ENCODE assay signal across 28 cellular contexts in the genomic region with DNA sequence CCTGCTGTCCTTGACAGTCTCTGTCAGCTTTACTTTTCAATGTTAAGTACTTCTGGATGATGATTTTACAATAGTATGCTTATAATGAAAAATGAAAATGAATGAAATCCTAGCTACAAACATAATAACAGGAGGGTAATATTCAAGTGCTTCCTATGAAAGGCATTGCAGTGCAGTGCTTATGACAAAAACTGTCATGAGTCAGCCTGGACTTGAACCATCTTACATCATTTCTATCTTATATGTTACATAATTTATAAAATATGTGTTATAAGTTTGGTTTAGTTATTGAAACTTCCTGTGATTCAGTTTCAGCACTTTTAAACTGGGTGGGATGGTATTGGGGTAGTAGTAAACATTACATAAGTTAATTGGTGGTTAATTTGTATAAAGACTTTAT.
DNase-seq lines count a peak whose midpoint lies in the region; ATAC-seq and TF ChIP-seq lines count a peak whose summit lies in the region.
"Had no signal": no experiment of that assay in that cellular context is flagged by ENCODE, and none has a peak within 500 bp of the region (broad histone marks: within the 10 kb centered on the region; RNA-seq: fewer than 3 reads in every experiment).

No MANE protein-coding gene starts in this region.

- TF ChIP-seq POLR2A in upper lobe of left lung (IDR thresholded peaks at IDR 0.05) = no peak

- TF ChIP-seq CTCF in mammary epithelial cell (conservative IDR thresholded peaks at IDR 0.05 in 1 of 2, IDR thresholded peaks at IDR 0.05 in 1 of 2; ENCODE audit: extremely low read depth in 1 of 2, insufficient read depth in 1 of 2, low read depth in 1 of 2, low read length in 2 of 2) = no peak
- no peak for TF ChIP-seq CTCF in OCI-LY7 (conservative IDR thresholded peaks at IDR 0.05; ENCODE audit: low read length)
- no peak for TF ChIP-seq CTCF in upper lobe of left lung (IDR thresholded peaks at IDR 0.05)

- no peak overlapping the region for H3K4me3 Mint-ChIP-seq in T-cell
- H3K4me3 Mint-ChIP-seq: activated naive CD4-positive, alpha-beta T cell treated with anti-CD3 and anti-CD28 coated beads, Interleukin-2, amount 10 ng/mL, durations not matched to agents 7 days and 5 days; activated T-helper 1 cell treated with anti-CD3 and anti-CD28 coated beads, Interleukin-12 subunit alpha, Interleukin-12 subunit beta, Interleukin-2, Interleukin-4 antibody, amounts not matched to agents 30 ng/mL and 10 ng/mL and 1 ng/mL, durations not matched to agents 14 hours and 24 hours and 36 hours; stimulated activated naive B cell treated with anti-CD40 and anti-IgM and Interleukin-4, amounts not matched to agents 10 μg/mL and 1 μg/mL and 100 μg/mL, for 72 hours had no signal

- H4K20me1 ChIP-seq in GM23248 (ENCODE audit: insufficient read depth) (no peaks in the 10 kb centered on the region), mammary epithelial cell (ENCODE audit: insufficient read depth, low read length) (no peaks in the 10 kb centered on the region), OCI-LY7 (ENCODE audit: insufficient read depth, low read length) (no peaks in the 10 kb centered on the region)

- H3K27me3 ChIP-seq in GM23248 (replicated peaks; ENCODE audit: insufficient read depth) = no peaks in the 10 kb centered on the region
- H3K27me3 ChIP-seq in mammary epithelial cell (ENCODE audit: insufficient read depth, low read length) = no peaks in the 10 kb centered on the region
- no peaks in the 10 kb centered on the region for H3K27me3 ChIP-seq in upper lobe of left lung
- H3K27me3 ChIP-seq: colonic mucosa, left lung, SJCRH30, testis, uterus had no signal

- H2AFZ ChIP-seq in GM23248 = no peak overlapping the region
- H2AFZ ChIP-seq in mammary epithelial cell (ENCODE audit: low read depth, low read length) = no peak overlapping the region
- H2AFZ ChIP-seq in OCI-LY7 (ENCODE audit: low read length) = no peak overlapping the region

- H3K4me2 ChIP-seq in GM23248 (ENCODE audit: unreplicated experiment) (peak overlapping the region; percentile 36), mammary epithelial cell (ENCODE audit: insufficient read depth, low read depth, low read length) (peak overlapping the region; percentile 24), OCI-LY7 (ENCODE audit: low read length) (no peak overlapping the region)

- no peaks in the 10 kb centered on the region for H3K27me3 Mint-ChIP-seq in T-cell
- H3K27me3 Mint-ChIP-seq: activated naive CD4-positive, alpha-beta T cell treated with anti-CD3 and anti-CD28 coated beads, Interleukin-2, amount 10 ng/mL, durations not matched to agents 7 days and 5 days; stimulated activated naive B cell treated with anti-CD40 and anti-IgM and Interleukin-4, amounts not matched to agents 10 μg/mL and 1 μg/mL and 100 μg/mL, for 72 hours had no signal

- peak; percentile 19 for DNase-seq in NCI-H1105 treated with DMSO at 0.1 percent for 48 hours (lab: John Stamatoyannopoulos, UW)
- DNase-seq in NCI-H1105 (lab: John Stamatoyannopoulos, UW) = no peak
- peak; percentile 62 for DNase-seq in GM23248
- peak; percentile 37 for DNase-seq in mammary epithelial cell
- DNase-seq in iris pigment epithelial cell (ENCODE audit: low read depth) = peak; percentile 12
- no peak for DNase-seq in OCI-LY7 (ENCODE audit: low spot score)
- no peak for DNase-seq in T-cell
- no peak for DNase-seq in upper lobe of left lung
- DNase-seq: activated CD4-positive, alpha-beta T cell treated with anti-CD3 and anti-CD28 coated beads, Interleukin-2, amount 50 U/mL, for 4 hours; activated CD8-positive, alpha-beta memory T cell treated with anti-CD3 and anti-CD28 coated beads, Interleukin-2, amount 50 U/mL, for 4 hours; activated naive CD4-positive, alpha-beta T cell treated with anti-CD3 and anti-CD28 coated beads, Interleukin-2, amount 10 ng/mL, durations not matched to agents 7 days and 5 days; amygdala; colonic mucosa; DMS153; effector memory CD4-positive, alpha-beta T cell; H7; left lung; mesendoderm; NCI-H1436; NCI-H510A treated with DMSO at 0.1 percent for 48 hours; SJCRH30; stimulated activated naive B cell treated with anti-CD40 and anti-IgM and Interleukin-4, amounts not matched to agents 10 μg/mL and 1 μg/mL and 100 μg/mL, for 72 hours; testis; uterus had no signal

- intact Hi-C loops in mammary epithelial cell (cut with micrococcal nuclease) (no loop called here), OCI-LY7 (cut with micrococcal nuclease; ENCODE audit: unreplicated experiment) (no loop called here)

- ATAC-seq in T-cell (replicated peaks in 1 of 4) (no peak), upper lobe of left lung (ENCODE audit: low FRiP score in 2 of 2) (no peak)
- ATAC-seq: esophagus mucosa; left lung; sciatic nerve; stimulated activated naive B cell treated with anti-CD40 and anti-IgM and Interleukin-4, amounts not matched to agents 10 μg/mL and 1 μg/mL and 100 μg/mL, for 72 hours had no signal

- peaks cover 18 to 20% (median 18%) of the 10 kb centered on the region in 3 donors for H3K4me1 Mint-ChIP-seq in T-cell

- H3K4me1 ChIP-seq in GM23248 (ENCODE audit: insufficient read depth) (peaks cover 26% of the 10 kb centered on the region), mammary epithelial cell (ENCODE audit: insufficient read depth, low read length) (peaks cover 16% of the 10 kb centered on the region), OCI-LY7 (ENCODE audit: insufficient read depth, low read length, poor library complexity, severe bottlenecking) (no peaks in the 10 kb centered on the region), upper lobe of left lung (no peaks in the 10 kb centered on the region)
- H3K4me1 ChIP-seq: colonic mucosa, left lung, prostate gland, SJCRH30, testis, uterus had no signal

- H3K79me2 ChIP-seq in GM23248 (ENCODE audit: insufficient read depth) (no peaks in the 10 kb centered on the region), mammary epithelial cell (ENCODE audit: insufficient read depth, low read length) (no peaks in the 10 kb centered on the region), OCI-LY7 (ENCODE audit: insufficient read depth, low read depth, low read length) (no peaks in the 10 kb centered on the region)

- no peak for TF ChIP-seq EP300 in upper lobe of left lung (IDR thresholded peaks at IDR 0.05)

- POLR2A ChIA-PET in OCI-LY7 (lab: Charles Lee) (no interaction called here), T-cell (lab: Charles Lee) (no interaction called here)

- H3K9me2 ChIP-seq in GM23248 (ENCODE audit: insufficient read depth) (no peaks in the 10 kb centered on the region), OCI-LY7 (ENCODE audit: insufficient read depth, low read length) (no peaks in the 10 kb centered on the region)

- CTCF ChIA-PET in mammary epithelial cell (lab: Charles Lee; ENCODE audit: low non-redundant PET) (no interaction called here), OCI-LY7 (lab: Charles Lee; ENCODE audit: unreplicated experiment) (no interaction called here), T-cell (lab: Charles Lee) (no interaction called here)

- H3K9me3 Mint-ChIP-seq in T-cell = peaks cover 3 to 8% (median 8%) of the 10 kb centered on the region in 3 donors

- no TSS peak for BruUV-seq in mammary epithelial cell (replicated peaks; lab: Mats Ljungman, UMichigan)
- no TSS peak for BruUV-seq in OCI-LY7 (replicated peaks; lab: Mats Ljungman, UMichigan)

- H3K36me3 ChIP-seq in GM23248 (ENCODE audit: low read depth) = no peaks in the 10 kb centered on the region
- H3K36me3 ChIP-seq in mammary epithelial cell (ENCODE audit: insufficient read depth, low read length) = no peaks in the 10 kb centered on the region
- no peaks in the 10 kb centered on the region for H3K36me3 ChIP-seq in OCI-LY7 (ENCODE audit: insufficient read depth, low read length)
- H3K36me3 ChIP-seq in upper lobe of left lung = no peaks in the 10 kb centered on the region
- H3K36me3 ChIP-seq: colonic mucosa, left lung, prostate gland, SJCRH30, uterus had no signal

- H3K36me3 Mint-ChIP-seq in T-cell = no peaks in the 10 kb centered on the region
- H3K36me3 Mint-ChIP-seq: activated naive CD4-positive, alpha-beta T cell treated with anti-CD3 and anti-CD28 coated beads, Interleukin-2, amount 10 ng/mL, durations not matched to agents 7 days and 5 days had no signal

- in situ Hi-C loops in GM23248 (cut with MboI) (no loop called here), mammary epithelial cell (cut with MboI; ENCODE audit: low sequenced_read_pairs in 2 of 2) (no loop called here)

- no peak overlapping the region for H3K27ac Mint-ChIP-seq in T-cell
- H3K27ac Mint-ChIP-seq: activated naive CD4-positive, alpha-beta T cell treated with anti-CD3 and anti-CD28 coated beads, Interleukin-2, amount 10 ng/mL, durations not matched to agents 7 days and 5 days; activated T-helper 1 cell treated with anti-CD3 and anti-CD28 coated beads, Interleukin-12 subunit alpha, Interleukin-12 subunit beta, Interleukin-2, Interleukin-4 antibody, amounts not matched to agents 30 ng/mL and 10 ng/mL and 1 ng/mL, durations not matched to agents 14 hours and 24 hours and 36 hours; stimulated activated naive B cell treated with anti-CD40 and anti-IgM and Interleukin-4, amounts not matched to agents 10 μg/mL and 1 μg/mL and 100 μg/mL, for 72 hours had no signal

- H3K9me3 ChIP-seq in GM23248 (ENCODE audit: low read depth) (no peaks in the 10 kb centered on the region), mammary epithelial cell (replicated peaks; ENCODE audit: insufficient read depth, low read length) (no peaks in the 10 kb centered on the region), OCI-LY7 (ENCODE audit: low read length) (no peaks in the 10 kb centered on the region), upper lobe of left lung (peaks cover 0 to 6% (median 3%) of the 10 kb centered on the region in 4 donors)
- H3K9me3 ChIP-seq: colonic mucosa, prostate gland, SJCRH30, testis, uterus had no signal

- dilution Hi-C loops in mammary epithelial cell (cut with HindIII; ENCODE audit: low sequenced_read_pairs) = no loop called here

- H3K9ac ChIP-seq in GM23248 (no peak overlapping the region), mammary epithelial cell (ENCODE audit: insufficient read depth, low read length) (no peak overlapping the region)

- no peaks in the 10 kb centered on the region; the same call in 1 of the 2 replicates for H3F3A ChIP-seq in GM23248 (ENCODE audit: insufficient read depth)

- H3K4me3 ChIP-seq in GM23248 (no peak overlapping the region), mammary epithelial cell (replicated peaks in 1 of 3; ENCODE audit: insufficient read depth in 1 of 3, low read depth in 2 of 3, low read length in 3 of 3) (no peak overlapping the region), OCI-LY7 (ENCODE audit: low read depth, low read length, poor library complexity, severe bottlenecking) (no peak overlapping the region), upper lobe of left lung (no peak overlapping the region)
- H3K4me3 ChIP-seq: colonic mucosa, left lung, prostate gland, SJCRH30, testis, uterus had no signal

- no peak overlapping the region for H3K27ac ChIP-seq in GM23248
- H3K27ac ChIP-seq in mammary epithelial cell (ENCODE audit: insufficient read depth, low read depth, low read length) = no peak overlapping the region
- no peak overlapping the region for H3K27ac ChIP-seq in OCI-LY7 (ENCODE audit: low read depth, low read length, poor library complexity, severe bottlenecking)
- H3K27ac ChIP-seq in upper lobe of left lung = no peak overlapping the region
- H3K27ac ChIP-seq: colonic mucosa, left lung, prostate gland, SJCRH30, testis, uterus had no signal

Comparison
In these comparisons a context has a peak if more than half of its experiments do, and no peak if none do; other contexts are left out.
1. DNase-seq: peak in NCI-H1105 treated with DMSO at 0.1 percent for 48 hours (single experiment), GM23248 (single experiment), mammary epithelial cell (single experiment) and iris pigment epithelial cell (single experiment); none in NCI-H1105 (single experiment), OCI-LY7 (single experiment), T-cell (0 of 34) and upper lobe of left lung (0 of 2).